Comparison of ENCODE assay signal across 31 cellular contexts in the genomic region with DNA sequence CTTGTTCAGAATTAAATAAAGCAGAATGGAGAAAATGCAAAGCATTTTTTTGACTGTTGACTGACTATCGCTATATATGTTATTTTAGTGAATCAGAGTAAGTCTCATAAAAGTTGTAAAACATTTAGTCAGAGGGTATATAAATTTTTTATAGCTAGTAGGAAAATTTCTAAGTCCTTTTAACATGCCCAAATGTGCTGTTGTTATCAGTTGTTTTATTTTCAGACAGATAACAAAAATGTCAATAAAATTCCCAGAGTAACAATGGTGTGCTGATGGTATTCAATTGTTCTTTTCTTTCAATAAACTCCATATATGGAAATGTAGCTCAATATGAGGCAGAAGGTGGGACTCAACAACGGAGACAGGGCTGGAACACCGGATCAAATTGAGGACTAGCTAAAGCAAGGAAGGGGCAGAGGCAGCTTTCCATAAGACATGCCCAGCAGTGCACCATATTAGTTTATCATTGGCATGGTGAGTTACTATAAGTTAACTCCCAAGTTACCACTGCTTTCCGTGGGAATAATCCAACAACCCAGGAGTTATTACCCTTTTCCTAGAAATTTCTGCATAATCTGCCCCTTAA. TPM values are rescaled to one million over a fixed set of nuclear protein-coding genes. Genes with fewer than 3 reads are reported as not detected.
DNase-seq lines count a peak whose midpoint lies in the region; FAIRE-seq and TF ChIP-seq lines count a peak whose summit lies in the region.
"Had no signal": no experiment of that assay in that cellular context is flagged by ENCODE, and none has a peak within 500 bp of the region (broad histone marks: within the 10 kb centered on the region; RNA-seq: fewer than 3 reads in every experiment).

No MANE protein-coding gene starts in this region.

- H3K9me3 ChIP-seq in osteoblast (ENCODE audit: low read depth, low read length): no peaks in the 10 kb centered on the region
- H3K9me3 ChIP-seq: pancreas, suprapubic skin, upper lobe of left lung had no signal

- no peaks in the 10 kb centered on the region for H4K20me1 ChIP-seq in osteoblast (ENCODE audit: insufficient read depth, low read length)

- H3K27ac ChIP-seq in C4-2B (peak overlapping the region; percentile 39; the same call in 1 of the 2 replicates), osteoblast (ENCODE audit: low read depth, low read length) (peak overlapping the region; percentile 54)
- H3K27ac ChIP-seq: KMS-11, pancreas, suprapubic skin, upper lobe of left lung had no signal

- no peak overlapping the region for H2AFZ ChIP-seq in osteoblast (ENCODE audit: low read length)

- POLR2A ChIA-PET in HEK293T (lab: Yijun Ruan, JAX): interaction anchor here (3.5 kb wide), 1 partner anchor 26 kb away, joined by 31 read pairs; the partner anchor contains the start of gene GULP1

- H3K79me2 ChIP-seq in osteoblast (ENCODE audit: insufficient read depth, low read length): no peaks in the 10 kb centered on the region

- H3K4me1 ChIP-seq in osteoblast (ENCODE audit: insufficient read depth, low read length): peaks cover 24% of the 10 kb centered on the region
- H3K4me1 ChIP-seq: suprapubic skin had no signal

- peak; percentile 21 for DNase-seq in HEK293T (ENCODE audit: extremely low spot score)
- no peak for DNase-seq in RCC 7860 (ENCODE audit: low spot score)
- DNase-seq in osteoblast (ENCODE audit: insufficient read length, low spot score, missing footprints): peak; percentile 49
- no peak for DNase-seq in HUDEP-2 (lab: John Stamatoyannopoulos, UW; ENCODE audit: unreplicated experiment in 76 of 76)
- no peak for DNase-seq in GM10266 (ENCODE audit: extremely low spot score)
- DNase-seq in OCI-M2 (lab: John Stamatoyannopoulos, UW; ENCODE audit: unreplicated experiment): no peak
- no peak for DNase-seq in SIG-M5 treated with dmso at 0.1 percent for 504 hours (lab: John Stamatoyannopoulos, UW; ENCODE audit: unreplicated experiment)
- DNase-seq: activated gamma-delta T cell treated with Interleukin-2 at 50 U/mL for 16 hours; activated naive CD8-positive, alpha-beta T cell treated with anti-CD3 and anti-CD28 coated beads, Interleukin-2, amount 10 ng/mL, durations not matched to agents 7 days and 5 days; activated T-cell treated with anti-CD3 and anti-CD28 coated beads, Interleukin-2, amount 50 U/mL, for 24 hours; aorta; caudate nucleus; CD4-positive, alpha-beta memory T cell; glutamatergic neuron; NCI-H1436 treated with DMSO at 0.1 percent for 48 hours; NCI-H2107; NCI-H446; NCI-H774; nephron progenitor cell; pancreas; retina; RPMI8226; small intestine; stimulated activated naive CD4-positive, alpha-beta T cell treated with Interleukin-2 at 50 U/mL for 16 hours; T-helper 1 cell; upper lobe of left lung had no signal

- FAIRE-seq in RCC 7860 (lab: Jason Lieb, UNC): peak; percentile 29
- FAIRE-seq: GM12891, HTR-8/SVneo, pancreas had no signal

- peak overlapping the region; percentile 47 for H3K4me2 ChIP-seq in osteoblast (ENCODE audit: insufficient read depth, low read length)
- H3K4me2 ChIP-seq: KMS-11 had no signal

- no peaks in the 10 kb centered on the region for H3K36me3 ChIP-seq in osteoblast (ENCODE audit: insufficient read depth, low read length)
- H3K36me3 ChIP-seq: pancreas, suprapubic skin, upper lobe of left lung had no signal

- TF ChIP-seq CTCF in C4-2B (conservative IDR thresholded peaks at IDR 0.05) (no peak), osteoblast (IDR thresholded peaks at IDR 0.05; ENCODE audit: extremely low read depth, low read depth, low read length) (no peak), GM10266 (IDR thresholded peaks at IDR 0.05; ENCODE audit: control insufficient read depth, insufficient read depth, low read depth, missing control alignments) (no peak)

- H3K4me3 ChIP-seq in osteoblast (ENCODE audit: insufficient read depth, low read length): no peak overlapping the region
- H3K4me3 ChIP-seq: pancreas, suprapubic skin, upper lobe of left lung had no signal

- CTCF ChIA-PET in HEK293T (lab: Yijun Ruan, JAX): interaction anchor here (0.6 to 1.8 kb wide), 4 partner anchors 8 to 143 kb away, joined by 3 to 8 read pairs (median 4); no protein-coding TSS in a partner anchor

- no peaks in the 10 kb centered on the region for H3K27me3 ChIP-seq in osteoblast (ENCODE audit: insufficient read depth, low read length)
- H3K27me3 ChIP-seq: pancreas, suprapubic skin, upper lobe of left lung had no signal

TF ChIP-seq in HEK293T, 16 proteins besides CTCF, POLR2A, EP300 and RAD21:
- no peak for TF ChIP-seq HDGF (IDR thresholded peaks at IDR 0.05; ENCODE audit: borderline replicate concordance)
- TF ChIP-seq CTBP1 (IDR thresholded peaks at IDR 0.05; ENCODE audit: borderline replicate concordance): peak; percentile 53; the same call in 1 of the 2 replicates
- no peak for TF ChIP-seq BHLHE40 (IDR thresholded peaks at IDR 0.05; ENCODE audit: borderline replicate concordance)

RNA-seq across cellular contexts. Expression of gene GULP1, which starts 26.6 kb away (rescaled TPM):
- 21.7 and 23.0 TPM in 2 replicates for total RNA-seq in osteoblast
- total RNA-seq: activated naive CD8-positive, alpha-beta T cell treated with anti-CD3 and anti-CD28 coated beads, Interleukin-2, amount 10 ng/mL, durations not matched to agents 7 days and 5 days; CD4-positive, alpha-beta memory T cell had no signal

Comparison
In these comparisons a context has a peak if more than half of its experiments do, and no peak if none do; other contexts are left out.
1. DNase-seq: peak in HEK293T (single experiment) and osteoblast (single experiment); none in RCC 7860 (single experiment), HUDEP-2 (0 of 76), GM10266 (single experiment), OCI-M2 (single experiment) and SIG-M5 treated with dmso at 0.1 percent for 504 hours (single experiment).